Comparison of ENCODE assay signal across 8 cellular contexts in the genomic region with DNA sequence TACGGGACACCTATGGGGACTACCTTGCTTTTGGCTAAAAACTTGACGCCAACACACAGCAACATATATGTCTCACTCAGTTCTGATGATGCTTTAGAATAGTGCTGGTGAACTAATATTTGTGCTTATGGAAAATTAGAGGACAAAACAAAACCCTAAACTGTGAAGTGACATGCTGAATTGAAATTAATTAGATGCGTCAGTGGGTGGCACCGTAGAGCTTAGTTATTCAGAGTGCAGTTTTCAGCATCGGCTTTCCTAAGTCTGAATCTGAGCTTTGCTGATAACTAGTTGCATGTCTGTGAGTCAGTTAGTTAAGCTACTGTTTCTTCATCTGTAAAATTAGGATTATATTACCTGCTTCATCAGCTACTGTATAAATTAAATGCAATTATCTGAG.
DNase-seq lines count a peak whose midpoint lies in the region; ATAC-seq, FAIRE-seq and TF ChIP-seq lines count a peak whose summit lies in the region.

No MANE protein-coding gene starts in this region.

- no peaks in the 10 kb centered on the region for H4K20me1 ChIP-seq in astrocyte (ENCODE audit: insufficient read depth, low read length)

- no peak overlapping the region for H3K9ac ChIP-seq in astrocyte (ENCODE audit: low read length)

- H3K9me3 Mint-ChIP-seq in astrocyte (ENCODE audit: unreplicated experiment) (no peaks in the 10 kb centered on the region), nephron (no peaks in the 10 kb centered on the region)
- peaks cover 10% of the 10 kb centered on the region for H3K9me3 Mint-ChIP-seq in CD8-positive, alpha-beta T cell

- in situ Hi-C loops in GM13976 (cut with MboI; ENCODE audit: low sequenced_read_pairs, unreplicated experiment), result loop anchor here (25.0 kb wide), 1 partner anchor 403 kb away; no protein-coding TSS in a partner anchor

- TF ChIP-seq POLR2A in GM18505 (IDR thresholded peaks at IDR 0.05; ENCODE audit: borderline replicate concordance, extremely low read depth, insufficient read depth, insufficient read length), result no peak

- no peak overlapping the region for H3K4me3 ChIP-seq in astrocyte (ENCODE audit: insufficient read depth, low read depth, low read length)
- H3K4me3 ChIP-seq in CD8-positive, alpha-beta T cell (ENCODE audit: low read depth, low read length), result no peak overlapping the region

- POLR2A ChIA-PET in CD8-positive, alpha-beta T cell (lab: Charles Lee), result no interaction called here

- no peak for DNase-seq in GM13976 (ENCODE audit: low spot score)
- peak; percentile 1 for DNase-seq in astrocyte (ENCODE audit: low read depth)
- DNase-seq in SHP77 treated with DMSO at 0.1 percent for 48 hours (lab: John Stamatoyannopoulos, UW), result no peak
- DNase-seq in NCI-H187 treated with DMSO at 0.1 percent for 48 hours (lab: John Stamatoyannopoulos, UW), result no peak
- no peak for DNase-seq in CD8-positive, alpha-beta T cell

- CTCF ChIA-PET in CD8-positive, alpha-beta T cell (lab: Charles Lee), result interaction anchor here (0.6 kb wide), 1 partner anchor 828 kb away, joined by 3 read pairs; no protein-coding TSS in a partner anchor

- H3K4me1 ChIP-seq in astrocyte (ENCODE audit: insufficient read depth, low read length), result no peaks in the 10 kb centered on the region
- no peaks in the 10 kb centered on the region for H3K4me1 ChIP-seq in CD8-positive, alpha-beta T cell (ENCODE audit: insufficient read depth, low read length)

- no peaks in the 10 kb centered on the region for H3K36me3 ChIP-seq in astrocyte (ENCODE audit: insufficient read depth, low read length)
- no peaks in the 10 kb centered on the region for H3K36me3 ChIP-seq in CD8-positive, alpha-beta T cell (ENCODE audit: insufficient read depth, low read length)

- H3K79me2 ChIP-seq in astrocyte (ENCODE audit: insufficient read depth, low read length), result no peaks in the 10 kb centered on the region

- peak; percentile 50 for ATAC-seq in HG03175 (IDR thresholded peaks at IDR 0.05; ENCODE audit: unreplicated experiment)
- no peak for ATAC-seq in GM18505 (IDR thresholded peaks at IDR 0.05; ENCODE audit: unreplicated experiment)
- no peak for ATAC-seq in CD8-positive, alpha-beta T cell

- H2AFZ ChIP-seq in astrocyte (ENCODE audit: low read depth, low read length), result no peak overlapping the region

- FAIRE-seq in astrocyte (lab: Jason Lieb, UNC), result no peak

- H3K27ac Mint-ChIP-seq in astrocyte (ENCODE audit: unreplicated experiment) (no peak overlapping the region), nephron (no peak overlapping the region)
- H3K27ac Mint-ChIP-seq in CD8-positive, alpha-beta T cell, result no peak overlapping the region

- H3K4me3 Mint-ChIP-seq in astrocyte (ENCODE audit: unreplicated experiment) (no peak overlapping the region), nephron (no peak overlapping the region)
- H3K4me3 Mint-ChIP-seq in CD8-positive, alpha-beta T cell, result no peak overlapping the region

- H3K27ac ChIP-seq in astrocyte (ENCODE audit: low read depth, low read length), result no peak overlapping the region
- H3K27ac ChIP-seq in CD8-positive, alpha-beta T cell (ENCODE audit: low read depth, low read length), result no peak overlapping the region

- H3K36me3 Mint-ChIP-seq in astrocyte (ENCODE audit: low read depth, unreplicated experiment) (no peaks in the 10 kb centered on the region), nephron (ENCODE audit: low read depth) (no peaks in the 10 kb centered on the region)
- H3K36me3 Mint-ChIP-seq in CD8-positive, alpha-beta T cell, result no peaks in the 10 kb centered on the region

- H3K4me1 Mint-ChIP-seq in astrocyte (ENCODE audit: low read depth, unreplicated experiment), result no peaks in the 10 kb centered on the region
- H3K4me1 Mint-ChIP-seq in nephron, result no peaks in the 10 kb centered on the region
- no peaks in the 10 kb centered on the region for H3K4me1 Mint-ChIP-seq in CD8-positive, alpha-beta T cell (ENCODE audit: low read depth)

- TF ChIP-seq CTCF in GM13976 (IDR thresholded peaks at IDR 0.05; ENCODE audit: borderline replicate concordance, control extremely low read depth, extremely low read depth, insufficient read depth, missing control alignments) (peak; percentile 18), astrocyte (IDR thresholded peaks at IDR 0.05; ENCODE audit: insufficient read depth, low read depth, low read length) (no peak), nephron (IDR thresholded peaks at IDR 0.05; ENCODE audit: unreplicated experiment in 3 of 3) (peak; percentile 34 to 52 (median 36))
- TF ChIP-seq CTCF in CD8-positive, alpha-beta T cell (IDR thresholded peaks at IDR 0.05), result no peak

- no peaks in the 10 kb centered on the region for H3K27me3 Mint-ChIP-seq in astrocyte (ENCODE audit: low read depth, unreplicated experiment)
- H3K27me3 Mint-ChIP-seq in nephron (ENCODE audit: low read depth), result no peaks in the 10 kb centered on the region
- no peaks in the 10 kb centered on the region for H3K27me3 Mint-ChIP-seq in CD8-positive, alpha-beta T cell (ENCODE audit: low read depth)

- H3K9me3 ChIP-seq in astrocyte (ENCODE audit: insufficient read depth, low read depth, low read length), result no peaks in the 10 kb centered on the region
- no peaks in the 10 kb centered on the region for H3K9me3 ChIP-seq in CD8-positive, alpha-beta T cell (ENCODE audit: low read length)

- no peak overlapping the region for H3K4me2 ChIP-seq in astrocyte (ENCODE audit: low read length)

- intact Hi-C loops in CD8-positive, alpha-beta T cell (cut with DNase I, micrococcal nuclease), result no loop called here

- H3K27me3 ChIP-seq in astrocyte (ENCODE audit: insufficient read depth, low read length), result no peaks in the 10 kb centered on the region
- H3K27me3 ChIP-seq in CD8-positive, alpha-beta T cell (ENCODE audit: insufficient read depth, low read length), result no peaks in the 10 kb centered on the region

Comparison
In these comparisons a context has a peak if more than half of its experiments do, and no peak if none do; other contexts are left out.
1. CTCF ChIP-seq: peak in GM13976 (single experiment) and nephron (3 of 3); none in astrocyte (single experiment) and CD8-positive, alpha-beta T cell (single experiment).